In the genomic region with DNA sequence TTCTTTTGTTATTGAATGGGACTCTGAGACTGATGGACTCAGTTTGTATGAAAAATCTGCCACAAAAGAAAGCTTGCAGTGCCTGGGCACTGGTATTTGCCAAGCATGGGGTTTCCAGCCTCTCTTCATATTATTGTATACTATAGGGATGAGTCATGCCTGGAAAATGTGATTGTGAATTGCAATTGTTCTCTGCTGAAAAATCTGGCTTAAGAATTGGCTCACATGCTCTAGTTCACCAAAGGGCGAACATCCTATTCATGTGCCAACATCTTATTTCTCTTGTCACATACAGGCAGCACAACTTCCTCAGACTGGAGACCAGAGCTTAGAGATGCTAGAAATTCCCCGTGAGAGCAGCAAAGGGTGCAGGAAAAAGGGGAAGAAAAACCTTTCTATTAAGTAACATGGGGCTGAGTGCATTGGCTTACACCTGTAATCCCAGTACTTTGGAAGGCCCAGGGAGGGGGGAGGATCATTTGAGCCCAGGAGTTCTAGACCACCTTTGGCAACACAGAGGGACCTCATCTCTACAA, we compare ENCODE assay signal across 8 cellular contexts.
A peak's percentile ranks its signal among the peaks of the same experiment; 100 is the strongest.
DNase-seq lines count a peak whose midpoint lies in the region; TF ChIP-seq lines count a peak whose summit lies in the region.
"Had no signal": no experiment of that assay in that cellular context is flagged by ENCODE, and none has a peak within 500 bp of the region (broad histone marks: within the 10 kb centered on the region; RNA-seq: fewer than 3 reads in every experiment).

No MANE protein-coding gene starts in this region.

- H3K4me1 ChIP-seq in HEK293 (ENCODE audit: control insufficient read depth, insufficient read depth, low read length) (no peaks in the 10 kb centered on the region), SJCRH30 (peaks cover 22% of the 10 kb centered on the region)

- POLR2A ChIA-PET in HEK293 (lab: Yijun Ruan, JAX), result no interaction called here

- peak in 1 of 2 experiments; percentile 44 for DNase-seq in SJCRH30
- peak; percentile 95 for DNase-seq in fibroblast of pulmonary artery (ENCODE audit: low read depth)
- DNase-seq in NCI-H82 treated with DMSO at 0.1 percent for 48 hours (lab: John Stamatoyannopoulos, UW; ENCODE audit: unreplicated experiment), result no peak
- no peak for DNase-seq in DMS153 treated with DMSO at 0.1 percent for 48 hours (lab: John Stamatoyannopoulos, UW; ENCODE audit: unreplicated experiment)
- DNase-seq in NCI-H748 treated with DMSO at 0.1 percent for 48 hours (lab: John Stamatoyannopoulos, UW), result no peak
- DNase-seq: activated CD4-positive, alpha-beta T cell treated with anti-CD3 and anti-CD28 coated beads, Interleukin-2, amount 50 U/mL, for 48 hours had no signal

- H3K4me3 ChIP-seq in HEK293 (ENCODE audit: low read depth, low read length), result no peak overlapping the region
- H3K4me3 ChIP-seq in SJCRH30, result no peak overlapping the region
- peak overlapping the region; percentile 32 for H3K4me3 ChIP-seq in fibroblast of pulmonary artery (replicated peaks; ENCODE audit: low read depth, low read length)
- H3K4me3 ChIP-seq in skin epidermis, result no peak overlapping the region

- CTCF ChIA-PET in HEK293 (lab: Yijun Ruan, JAX), result no interaction called here

- H3K27ac ChIP-seq in HEK293 (ENCODE audit: extremely low read depth, low read depth, low read length), result no peak overlapping the region
- H3K27ac ChIP-seq in SJCRH30, result peak overlapping the region; percentile 40
- peak overlapping the region in 11 of 21 experiments; percentile 29 to 75 (median 42) for H3K27ac ChIP-seq in skin epidermis

- H3K36me3 ChIP-seq in HEK293 (ENCODE audit: control insufficient read depth in 2 of 2, insufficient read depth in 1 of 2, low read length in 2 of 2) (no peaks in the 10 kb centered on the region), SJCRH30 (no peaks in the 10 kb centered on the region)

- no peaks in the 10 kb centered on the region for H3K27me3 ChIP-seq in SJCRH30

- no peaks in the 10 kb centered on the region for H3K9me3 ChIP-seq in HEK293 (ENCODE audit: control insufficient read depth, insufficient read depth, low read depth, low read length)
- no peaks in the 10 kb centered on the region for H3K9me3 ChIP-seq in SJCRH30 (replicated peaks)

- TF ChIP-seq CTCF in HEK293 (tag by site-specific recombination; IDR thresholded peaks at IDR 0.05) (no peak), fibroblast of pulmonary artery (IDR thresholded peaks at IDR 0.05; ENCODE audit: low read length, missing control alignments) (no peak)

TF ChIP-seq in HEK293, 187 proteins besides CTCF, POLR2A, EP300 and RAD21:
- TF ChIP-seq ZNF707 (tag by site-specific recombination; IDR thresholded peaks at IDR 0.05) (no peak), PRDM10 (tag by site-specific recombination; IDR thresholded peaks at IDR 0.05) (peak; percentile 89; the same call in 1 of the 2 replicates)
